ENCODE assay signal across 8 cellular contexts in genomic region chr2:157194097-157194688, GRCh38.
DNase-seq lines count a peak whose midpoint lies in the region; FAIRE-seq and TF ChIP-seq lines count a peak whose summit lies in the region.

No MANE protein-coding gene starts in this region.

- H4K8ac ChIP-seq in H9 (replicated peaks; ENCODE audit: insufficient read length, low read depth, low read length) = no peak overlapping the region

- no peak overlapping the region for H3K56ac ChIP-seq in H9 (ENCODE audit: insufficient read length, low read depth, low read length)

- H3K27me3 Mint-ChIP-seq in H9 (ENCODE audit: low read depth) (no peaks in the 10 kb centered on the region), osteocyte (ENCODE audit: unreplicated experiment) (peaks cover 4% of the 10 kb centered on the region)

- H2AK5ac ChIP-seq in H9 (ENCODE audit: insufficient read length, low read length) = no peak overlapping the region

- no peak overlapping the region for H3K4me3 Mint-ChIP-seq in H9
- H3K4me3 Mint-ChIP-seq in osteocyte (ENCODE audit: unreplicated experiment) = no peak overlapping the region

- no peak overlapping the region for H2BK15ac ChIP-seq in H9 (ENCODE audit: low read depth, low read length)

- H3T11ph ChIP-seq in H9 (ENCODE audit: low read length) = no peak overlapping the region

- peaks cover 2 to 6% of the 10 kb centered on the region in 2 experiments; a peak in 2 of 4 replicates for H3K4me1 Mint-ChIP-seq in H9
- peaks cover 13% of the 10 kb centered on the region for H3K4me1 Mint-ChIP-seq in osteocyte (ENCODE audit: unreplicated experiment)

- H2BK120ac ChIP-seq in H9 (ENCODE audit: low read depth, low read length, poor library complexity, severe bottlenecking) = no peak overlapping the region

- H3K36me3 Mint-ChIP-seq in H9 (ENCODE audit: insufficient read depth in 1 of 3, low read depth in 3 of 3) (no peaks in the 10 kb centered on the region), osteocyte (ENCODE audit: unreplicated experiment) (no peaks in the 10 kb centered on the region)

- H3K79me2 ChIP-seq in H9 (ENCODE audit: insufficient read depth, low read length) = no peaks in the 10 kb centered on the region
- no peaks in the 10 kb centered on the region for H3K79me2 ChIP-seq in Loucy (ENCODE audit: insufficient read depth, low read length)

- no peak overlapping the region for H4K5ac ChIP-seq in H9 (ENCODE audit: insufficient read length, low read depth, low read length)

- no peak overlapping the region for H2BK20ac ChIP-seq in H9 (ENCODE audit: low read depth, low read length, poor library complexity, severe bottlenecking)

- WGBS in H9 (ENCODE audit: extremely low coverage, insufficient read length, low lambda C conversion rate) = no CpG with 5 or more reads among the region's 2 CpGs

- H3K9me3 Mint-ChIP-seq in H9 (no peaks in the 10 kb centered on the region), osteocyte (ENCODE audit: unreplicated experiment) (no peaks in the 10 kb centered on the region)

- no peaks in the 10 kb centered on the region for H3K79me1 ChIP-seq in H9 (ENCODE audit: insufficient read depth, low read depth, low read length, poor library complexity, severe bottlenecking)

- no peaks in the 10 kb centered on the region for H3F3A ChIP-seq in Loucy (ENCODE audit: low read depth)

- H3K23me2 ChIP-seq in H9 (ENCODE audit: insufficient read length, low read depth, low read length, poor library complexity, severe bottlenecking) = no peaks in the 10 kb centered on the region

- H3K27me3 ChIP-seq in A673 (replicated peaks; ENCODE audit: insufficient read depth, low read depth, low read length, poor library complexity) (no peaks in the 10 kb centered on the region), H9 (ENCODE audit: insufficient read depth, low read length) (no peaks in the 10 kb centered on the region), Loucy (ENCODE audit: insufficient read depth, low read length, poor library complexity, severe bottlenecking) (no peaks in the 10 kb centered on the region)

- BruUV-seq in A673 (replicated peaks; lab: Mats Ljungman, UMichigan) = no TSS peak

- no peak overlapping the region for H3K18ac ChIP-seq in H9 (ENCODE audit: insufficient read length, low read depth, low read length)

- H4K20me1 ChIP-seq in H9 (ENCODE audit: control insufficient read depth, insufficient read depth, insufficient read length) = no peaks in the 10 kb centered on the region
- H4K20me1 ChIP-seq in Loucy (ENCODE audit: insufficient read depth, low read length, poor library complexity, severe bottlenecking) = no peaks in the 10 kb centered on the region

- H2BK12ac ChIP-seq in H9 (ENCODE audit: insufficient read length, low read depth, low read length) = no peak overlapping the region

- H3K4me3 ChIP-seq in A673 (ENCODE audit: low read depth, low read length, poor library complexity, severe bottlenecking) (no peak overlapping the region), Loucy (ENCODE audit: low read length, poor library complexity, severe bottlenecking) (no peak overlapping the region)

- H3K27ac Mint-ChIP-seq in H9 (no peak overlapping the region), osteocyte (ENCODE audit: unreplicated experiment) (no peak overlapping the region)

- H2BK5ac ChIP-seq in H9 (ENCODE audit: insufficient read length, low read length) = no peak overlapping the region

- TF ChIP-seq CTCF in A673 (conservative IDR thresholded peaks at IDR 0.05; ENCODE audit: low read depth, low read length) = peak; percentile 82
- TF ChIP-seq CTCF in H9 (conservative IDR thresholded peaks at IDR 0.05) = peak; percentile 88
- peak; percentile 79 for TF ChIP-seq CTCF in Loucy (conservative IDR thresholded peaks at IDR 0.05; ENCODE audit: low read length)
- TF ChIP-seq CTCF in osteocyte (IDR thresholded peaks at IDR 0.05) = peak; percentile 83

- CTCF ChIA-PET in A673 (lab: Charles Lee) = interaction anchor here (0.6 to 1.0 kb wide), 2 partner anchors 10 to 375 kb away, joined by 3 to 13 read pairs; no protein-coding TSS in a partner anchor

- H3K9me3 ChIP-seq in A673 (ENCODE audit: low read depth, low read length, poor library complexity, severe bottlenecking) = no peaks in the 10 kb centered on the region
- no peaks in the 10 kb centered on the region for H3K9me3 ChIP-seq in H9 (ENCODE audit: control insufficient read depth, low read depth, low read length)
- no peaks in the 10 kb centered on the region for H3K9me3 ChIP-seq in Loucy (ENCODE audit: insufficient read depth, low read depth, low read length)

- DNase-seq in A673 (ENCODE audit: low spot score) = peak; percentile 71
- no peak for DNase-seq in H9
- peak; percentile 21 for DNase-seq in SKM-1 (lab: John Stamatoyannopoulos, UW; ENCODE audit: unreplicated experiment)
- peak; percentile 67 for DNase-seq in fibroblast of gingiva (ENCODE audit: low read depth)
- no peak for DNase-seq in osteocyte (ENCODE audit: extremely low spot score, unreplicated experiment)
- DNase-seq in mucosa of gallbladder (ENCODE audit: low spot score) = no peak

- no peak overlapping the region for H3K23ac ChIP-seq in H9 (ENCODE audit: insufficient read length, low read depth, low read length)

- H3K4ac ChIP-seq in H9 (ENCODE audit: low read depth, low read length) = no peak overlapping the region

- no peak overlapping the region for H3K9ac ChIP-seq in H9 (ENCODE audit: extremely low read depth, insufficient read length, low read length)
- H3K9ac ChIP-seq in Loucy (ENCODE audit: low read depth, low read length, poor library complexity, severe bottlenecking) = no peak overlapping the region

- peak; percentile 94 for FAIRE-seq in G401.6 (lab: Jason Lieb, UNC)

- H2AFZ ChIP-seq in H9 (ENCODE audit: low read length) (no peak overlapping the region), Loucy (ENCODE audit: low read length) (0 out of 2 replicates have a peak overlapping the region, but pooled peaks have one; percentile 55)

- no peaks in the 10 kb centered on the region for H3K9me2 ChIP-seq in Loucy (replicated peaks; ENCODE audit: low read depth, low read length)

- no peak overlapping the region for H3K4me2 ChIP-seq in H9 (ENCODE audit: insufficient read depth, insufficient read length, low read length)
- peak overlapping the region; percentile 2 for H3K4me2 ChIP-seq in Loucy (ENCODE audit: low read depth, low read length, poor library complexity, severe bottlenecking)

- H3K36me3 ChIP-seq in A673 (ENCODE audit: insufficient read depth, low read length, poor library complexity, severe bottlenecking) = no peaks in the 10 kb centered on the region
- H3K36me3 ChIP-seq in Loucy (ENCODE audit: insufficient read depth, low read length) = no peaks in the 10 kb centered on the region

- no peak overlapping the region for H4K91ac ChIP-seq in H9 (ENCODE audit: insufficient read length, low read depth, low read length)

- intact Hi-C loops in A673 (cut with micrococcal nuclease; ENCODE audit: unreplicated experiment) = loop anchor here (2.0 to 5.0 kb wide), 4 partner anchors 302 to 1817 kb away; no protein-coding TSS in a partner anchor

- no peak overlapping the region for H3K14ac ChIP-seq in H9 (ENCODE audit: insufficient read depth, low read length)

- POLR2A ChIA-PET in A673 (lab: Charles Lee; ENCODE audit: low non-redundant PET) = no interaction called here

- H3K27ac ChIP-seq in A673 (ENCODE audit: low read depth, low read length, poor library complexity, severe bottlenecking) = no peak overlapping the region
- H3K27ac ChIP-seq in H9 (ENCODE audit: insufficient read length, low read depth, low read length) = no peak overlapping the region

- H3K4me1 ChIP-seq in A673 (ENCODE audit: insufficient read depth, low read length, poor library complexity, severe bottlenecking) = no peaks in the 10 kb centered on the region
- no peaks in the 10 kb centered on the region for H3K4me1 ChIP-seq in H9 (ENCODE audit: insufficient read depth, low read length)
- peaks cover 7% of the 10 kb centered on the region for H3K4me1 ChIP-seq in Loucy (ENCODE audit: insufficient read depth, low read length, poor library complexity, severe bottlenecking)

Comparison
In these comparisons a context has a peak if more than half of its experiments do, and no peak if none do; other contexts are left out.
1. DNase-seq: peak in A673 (single experiment), SKM-1 (single experiment) and fibroblast of gingiva (single experiment); none in H9 (single experiment), osteocyte (single experiment) and mucosa of gallbladder (single experiment).
2. Peak in every context shown above with its lines, with median percentiles within 50 percentile points of each other: CTCF ChIP-seq.